Comparison of ENCODE assay signal across 24 cellular contexts in the genomic region with DNA sequence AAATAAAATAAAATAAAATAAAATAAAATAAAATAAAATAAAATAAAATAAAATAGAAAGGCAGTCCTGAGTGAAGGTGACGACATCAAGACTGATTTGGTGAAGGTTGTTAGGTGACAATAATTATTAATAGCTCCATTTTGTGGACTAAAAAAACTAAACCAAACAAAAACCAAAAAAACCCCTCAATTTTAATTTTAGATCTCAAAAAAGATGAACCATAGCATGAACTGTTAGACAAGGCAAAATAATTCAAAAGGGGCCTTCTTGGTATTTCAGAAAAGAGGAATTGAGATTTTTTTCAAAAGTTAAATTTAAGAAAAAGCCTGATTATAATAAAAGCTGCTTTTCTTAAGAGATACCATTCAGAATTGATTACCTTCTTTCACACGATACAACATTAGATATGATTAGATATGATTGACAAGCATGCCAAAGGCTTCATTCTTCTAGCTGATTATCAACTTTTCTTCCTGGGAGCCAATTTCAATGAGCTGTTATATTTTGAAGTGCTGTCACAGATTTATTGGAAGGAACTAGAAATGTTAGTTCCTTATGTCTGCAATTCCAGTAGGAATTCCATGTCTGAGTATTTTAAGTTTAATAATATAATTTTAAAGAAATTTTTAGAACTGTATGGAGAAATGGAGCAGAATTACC.
"Had no signal": no experiment of that assay in that cellular context is flagged by ENCODE, and none has a peak within 500 bp of the region (broad histone marks: within the 10 kb centered on the region; RNA-seq: fewer than 3 reads in every experiment).

No MANE protein-coding gene starts in this region.

- H3K9me3 Mint-ChIP-seq: activated CD4-positive, alpha-beta memory T cell treated with anti-CD3 and anti-CD28 coated beads, Interleukin-2, amount 10 ng/mL, durations not matched to agents 7 days and 5 days; activated naive CD4-positive, alpha-beta T cell treated with anti-CD3 and anti-CD28 coated beads, Interleukin-2, amount 10 ng/mL, durations not matched to agents 7 days and 5 days; activated naive CD8-positive, alpha-beta T cell treated with anti-CD3 and anti-CD28 coated beads for 36 hours; activated T-cell treated with anti-CD3 and anti-CD28 coated beads, Interleukin-2, amount 50 U/mL, for 72 hours; activated T-helper 2 cell treated with anti-CD3 and anti-CD28 coated beads, Interferon-gamma antibody, Interleukin-2, Interleukin-4, amounts not matched to agents 10 μg/mL and 5 μg/mL and 100 μg/mL, durations not matched to agents 14 hours and 24 hours and 36 hours had no signal

- H3K36me3 Mint-ChIP-seq: activated naive CD4-positive, alpha-beta T cell treated with anti-CD3 and anti-CD28 coated beads, Interleukin-2, amount 10 ng/mL, durations not matched to agents 7 days and 5 days; activated naive CD8-positive, alpha-beta T cell treated with anti-CD3 and anti-CD28 coated beads for 36 hours had no signal

- H3K4me3 Mint-ChIP-seq: activated CD4-positive, alpha-beta memory T cell treated with anti-CD3 and anti-CD28 coated beads, Interleukin-2, amount 10 ng/mL, durations not matched to agents 7 days and 5 days; activated CD4-positive, alpha-beta T cell treated with anti-CD3 and anti-CD28 coated beads for 36 hours; activated naive CD4-positive, alpha-beta T cell treated with anti-CD3 and anti-CD28 coated beads, Interleukin-2, amount 10 ng/mL, durations not matched to agents 7 days and 5 days; activated naive CD8-positive, alpha-beta T cell treated with anti-CD3 and anti-CD28 coated beads for 36 hours; activated T-cell treated with anti-CD3 and anti-CD28 coated beads, Interleukin-2, amount 50 U/mL, for 72 hours; T-helper 17 cell had no signal

- H3K27me3 Mint-ChIP-seq: activated naive CD8-positive, alpha-beta T cell treated with anti-CD3 and anti-CD28 coated beads for 36 hours had no signal

- DNase-seq: activated CD4-positive, alpha-beta memory T cell treated with anti-CD3 and anti-CD28 coated beads, Interleukin-2, amount 10 ng/mL, durations not matched to agents 7 days and 5 days; activated CD4-positive, alpha-beta T cell treated with anti-CD3 and anti-CD28 coated beads for 36 hours; activated CD4-positive, alpha-beta T cell treated with anti-CD3 and anti-CD28 coated beads, Interleukin-2, amount 50 U/mL, for 1 hour; activated CD8-positive, alpha-beta memory T cell treated with anti-CD3 and anti-CD28 coated beads, Interleukin-2, amount 50 U/mL, for 4 hours; activated gamma-delta T cell treated with Interleukin-2 at 50 U/mL for 16 hours; activated naive CD4-positive, alpha-beta T cell treated with anti-CD3 and anti-CD28 coated beads, Interleukin-2, amount 10 ng/mL, durations not matched to agents 7 days and 5 days; activated naive CD8-positive, alpha-beta T cell treated with anti-CD3 and anti-CD28 coated beads for 36 hours; activated T-cell treated with anti-CD3 and anti-CD28 coated beads, Interleukin-2, amount 50 U/mL, for 72 hours; anterior cingulate cortex; cerebellar nuclear complex; NCI-H1092 treated with DMSO at 0.1 percent for 48 hours; NCI-H1417 treated with DMSO at 0.1 percent for 48 hours; NCI-H1694; NCI-H2029 treated with DMSO at 0.1 percent for 48 hours; NCI-H345; NCI-H510A treated with DMSO at 0.1 percent for 48 hours; PC-3; SHP77; T-helper 17 cell; T1000 had no signal

- FAIRE-seq: colon, RCC 7860, TTC549 had no signal

- H3K27ac Mint-ChIP-seq: activated CD4-positive, alpha-beta memory T cell treated with anti-CD3 and anti-CD28 coated beads, Interleukin-2, amount 10 ng/mL, durations not matched to agents 7 days and 5 days; activated CD4-positive, alpha-beta T cell treated with anti-CD3 and anti-CD28 coated beads for 36 hours; activated naive CD4-positive, alpha-beta T cell treated with anti-CD3 and anti-CD28 coated beads, Interleukin-2, amount 10 ng/mL, durations not matched to agents 7 days and 5 days; activated naive CD8-positive, alpha-beta T cell treated with anti-CD3 and anti-CD28 coated beads for 36 hours; activated T-cell treated with anti-CD3 and anti-CD28 coated beads, Interleukin-2, amount 50 U/mL, for 72 hours; activated T-helper 2 cell treated with anti-CD3 and anti-CD28 coated beads, Interferon-gamma antibody, Interleukin-2, Interleukin-4, amounts not matched to agents 10 μg/mL and 5 μg/mL and 100 μg/mL, durations not matched to agents 14 hours and 24 hours and 36 hours; T-helper 17 cell had no signal

- ATAC-seq: activated CD4-positive, alpha-beta T cell treated with anti-CD3 and anti-CD28 coated beads for 36 hours; activated T-cell treated with anti-CD3 and anti-CD28 coated beads, Interleukin-2, amount 50 U/mL, for 72 hours; PC-3; T-helper 17 cell had no signal

- H3K4me1 Mint-ChIP-seq: activated CD4-positive, alpha-beta memory T cell treated with anti-CD3 and anti-CD28 coated beads, Interleukin-2, amount 10 ng/mL, durations not matched to agents 7 days and 5 days; activated CD4-positive, alpha-beta T cell treated with anti-CD3 and anti-CD28 coated beads for 36 hours; activated naive CD8-positive, alpha-beta T cell treated with anti-CD3 and anti-CD28 coated beads for 36 hours had no signal
